In genomic region chr6:28252507-28252975, GRCh38 we compare ENCODE assay signal across 8 cellular contexts. TPM values are rescaled to one million over a fixed set of nuclear protein-coding genes. Genes with fewer than 3 reads are reported as not detected.
DNase-seq lines count a peak whose midpoint lies in the region; ATAC-seq and TF ChIP-seq lines count a peak whose summit lies in the region.

No MANE protein-coding gene starts in this region.

- TF ChIP-seq CTCF in KMS-11 (conservative IDR thresholded peaks at IDR 0.05; ENCODE audit: low read depth, low read length): no peak
- TF ChIP-seq CTCF in MCF 10A (IDR thresholded peaks at IDR 0.05; ENCODE audit: unreplicated experiment): no peak
- TF ChIP-seq CTCF in foreskin keratinocyte (conservative IDR thresholded peaks at IDR 0.05): no peak

- H3K4ac ChIP-seq in mesendoderm (ENCODE audit: low read depth, low read length): no peak overlapping the region

- H3K9ac ChIP-seq in KMS-11: peak overlapping the region; percentile 55; the same call in 1 of the 2 replicates
- H3K9ac ChIP-seq in mesendoderm (ENCODE audit: low read length): peak overlapping the region; percentile 23

- H4K5ac ChIP-seq in mesendoderm (ENCODE audit: low read length): no peak overlapping the region

- H2BK15ac ChIP-seq in mesendoderm (replicated peaks; ENCODE audit: low read depth): no peak overlapping the region

- peaks cover 6% of the 10 kb centered on the region; the same call in 1 of the 2 replicates for H3K79me2 ChIP-seq in KMS-11 (ENCODE audit: insufficient read depth, low read depth)
- H3K79me2 ChIP-seq in mesendoderm (ENCODE audit: control insufficient read depth, insufficient read depth, low read length): peaks cover 1% of the 10 kb centered on the region

- peaks cover 4% of the 10 kb centered on the region for H3K79me1 ChIP-seq in mesendoderm (ENCODE audit: low read length)

- peaks cover 4% of the 10 kb centered on the region for H3K27me3 Mint-ChIP-seq in T-helper 1 cell treated with Interleukin-12 subunit alpha and Interleukin-12 subunit beta and Interleukin-4 antibody, amounts not matched to agents 30 μg/mL and 1 μg/mL, for 36 hours (ENCODE audit: low read depth)
- no peaks in the 10 kb centered on the region for H3K27me3 Mint-ChIP-seq in MCF 10A (ENCODE audit: insufficient read depth, unreplicated experiment)

- H3K4me2 ChIP-seq in KMS-11: peak overlapping the region; percentile 59; the same call in 1 of the 2 replicates
- no peak overlapping the region for H3K4me2 ChIP-seq in mesendoderm (ENCODE audit: low read length)

- peaks cover 16% of the 10 kb centered on the region for H3K4me1 ChIP-seq in KMS-11 (ENCODE audit: low read depth, poor library complexity, severe bottlenecking)
- peaks cover 2% of the 10 kb centered on the region for H3K4me1 ChIP-seq in mesendoderm (ENCODE audit: control insufficient read depth, low read depth, low read length)
- H3K4me1 ChIP-seq in foreskin keratinocyte: peaks cover 3% of the 10 kb centered on the region

- no peak for DNase-seq in T-helper 1 cell
- no peak for DNase-seq in MCF 10A (ENCODE audit: unreplicated experiment)
- peak; percentile 29 for DNase-seq in mesendoderm
- no peak for DNase-seq in globus pallidus (ENCODE audit: low spot score)
- no peak for DNase-seq in LoVo (ENCODE audit: low spot score)
- DNase-seq in foreskin keratinocyte: no peak

- H2BK5ac ChIP-seq in mesendoderm (ENCODE audit: low read length): no peak overlapping the region

- H3K4me3 ChIP-seq in KMS-11 (IDR thresholded peaks at IDR 0.05; ENCODE audit: insufficient read depth, low read depth, low read length): no peak overlapping the region
- no peak overlapping the region for H3K4me3 ChIP-seq in mesendoderm (ENCODE audit: low read length)

- POLR2A ChIA-PET in MCF 10A (lab: Yijun Ruan, JAX): interaction anchor here (0.7 to 5.3 kb wide), 25 partner anchors 8 to 130 kb away, joined by 3 to 99 read pairs (median 5); partner anchors contain the start of genes PGBD1, ZKSCAN3, ZKSCAN8 and ZSCAN26

- no CpG with 5 or more reads among the region's 3 CpGs for WGBS in mesendoderm (ENCODE audit: extremely low coverage, insufficient coverage, low lambda C conversion rate)

- ATAC-seq in foreskin keratinocyte: no peak

- intact Hi-C loops in MCF 10A (cut with micrococcal nuclease): loop anchor here (1.0 kb wide), 3 partner anchors 15 to 97 kb away; partner anchors contain the start of genes ZKSCAN3, ZSCAN26 and ZSCAN9

- H2AFZ ChIP-seq in KMS-11 (ENCODE audit: low read depth): peak overlapping the region; percentile 98

- H3K36me3 ChIP-seq in KMS-11 (ENCODE audit: insufficient read depth) (no peaks in the 10 kb centered on the region), mesendoderm (ENCODE audit: control insufficient read depth, insufficient read depth, low read length) (no peaks in the 10 kb centered on the region)

- H3K4me1 Mint-ChIP-seq in T-helper 1 cell treated with Interleukin-12 subunit alpha and Interleukin-12 subunit beta and Interleukin-4 antibody, amounts not matched to agents 30 μg/mL and 1 μg/mL, for 36 hours (ENCODE audit: low read depth): peaks cover 16% of the 10 kb centered on the region
- peaks cover 7% of the 10 kb centered on the region for H3K4me1 Mint-ChIP-seq in MCF 10A (ENCODE audit: insufficient read depth, unreplicated experiment)

- no peak overlapping the region for H2AK5ac ChIP-seq in mesendoderm (ENCODE audit: low read length)

- H3K23ac ChIP-seq in mesendoderm (ENCODE audit: low read length): no peak overlapping the region

- CTCF ChIA-PET in MCF 10A (lab: Yijun Ruan, JAX): interaction anchor here (0.6 to 1.5 kb wide), 4 partner anchors 61 to 129 kb away, joined by 3 to 8 read pairs (median 3); no protein-coding TSS in a partner anchor

- no peak overlapping the region for H4K8ac ChIP-seq in mesendoderm (ENCODE audit: low read depth, low read length)

- H3K27ac Mint-ChIP-seq in T-helper 1 cell treated with Interleukin-12 subunit alpha and Interleukin-12 subunit beta and Interleukin-4 antibody, amounts not matched to agents 30 μg/mL and 1 μg/mL, for 36 hours: peak overlapping the region; percentile 93
- H3K27ac Mint-ChIP-seq in MCF 10A (ENCODE audit: low read depth, unreplicated experiment): peak overlapping the region; percentile 83

- H3K9me3 Mint-ChIP-seq in T-helper 1 cell treated with Interleukin-12 subunit alpha and Interleukin-12 subunit beta and Interleukin-4 antibody, amounts not matched to agents 30 μg/mL and 1 μg/mL, for 36 hours: peaks cover 6% of the 10 kb centered on the region
- H3K9me3 Mint-ChIP-seq in MCF 10A (ENCODE audit: unreplicated experiment): no peaks in the 10 kb centered on the region

- peaks cover 21% of the 10 kb centered on the region for H3K36me3 Mint-ChIP-seq in T-helper 1 cell treated with Interleukin-12 subunit alpha and Interleukin-12 subunit beta and Interleukin-4 antibody, amounts not matched to agents 30 μg/mL and 1 μg/mL, for 36 hours (ENCODE audit: low read depth)
- peaks cover 21% of the 10 kb centered on the region for H3K36me3 Mint-ChIP-seq in MCF 10A (ENCODE audit: insufficient read depth, unreplicated experiment)

- peak overlapping the region; percentile 94 for H3K4me3 Mint-ChIP-seq in T-helper 1 cell treated with Interleukin-12 subunit alpha and Interleukin-12 subunit beta and Interleukin-4 antibody, amounts not matched to agents 30 μg/mL and 1 μg/mL, for 36 hours
- peak overlapping the region; percentile 93 for H3K4me3 Mint-ChIP-seq in MCF 10A (ENCODE audit: unreplicated experiment)

- H3K18ac ChIP-seq in mesendoderm (ENCODE audit: low read length): no peak overlapping the region

- no peak overlapping the region for H2BK120ac ChIP-seq in mesendoderm (ENCODE audit: low read depth, low read length)

- H3K56ac ChIP-seq in mesendoderm (ENCODE audit: low read length): peak overlapping the region; percentile 68

- H4K20me1 ChIP-seq in KMS-11 (ENCODE audit: insufficient read depth): no peaks in the 10 kb centered on the region

- BruUV-seq in MCF 10A (replicated peaks; lab: Mats Ljungman, UMichigan): TSS peak; percentile 44

- no peaks in the 10 kb centered on the region for H3K27me3 ChIP-seq in KMS-11 (ENCODE audit: insufficient read depth, low read depth)
- no peaks in the 10 kb centered on the region for H3K27me3 ChIP-seq in mesendoderm (ENCODE audit: insufficient read depth, low read length, poor library complexity)
- H3K27me3 ChIP-seq in foreskin keratinocyte: no peaks in the 10 kb centered on the region

- no peak overlapping the region for H3K27ac ChIP-seq in KMS-11
- no peak overlapping the region for H3K27ac ChIP-seq in mesendoderm (ENCODE audit: low read depth, low read length)
- no peak overlapping the region for H3K27ac ChIP-seq in foreskin keratinocyte

RNA-seq across cellular contexts. Expression of gene ZKSCAN4, which starts 0.5 kb away (rescaled TPM):
- total RNA-seq in MCF 10A (2022) (3.3 and 4.8 TPM in 2 replicates), foreskin keratinocyte (3.8 and 4.2 TPM in 2 replicates)
- polyA plus RNA-seq in mesendoderm (2013, experiment 1 of 2): 3.1 TPM
- polyA plus RNA-seq in mesendoderm (2013, experiment 2 of 2): 3.3 TPM
- polyA plus RNA-seq in foreskin keratinocyte: 2.2 and 2.4 TPM in 2 replicates

RNA-seq across cellular contexts. Expression of gene NKAPL, which starts 6.6 kb away (rescaled TPM):
- total RNA-seq in MCF 10A (2022) (not detected in 2 replicates), foreskin keratinocyte (1.3 and 1.7 TPM in 2 replicates)
- 0.17 TPM for polyA plus RNA-seq in mesendoderm (2013, experiment 1 of 2)
- polyA plus RNA-seq in mesendoderm (2013, experiment 2 of 2): 0.07 TPM
- polyA plus RNA-seq in foreskin keratinocyte: 1.4 and 1.8 TPM in 2 replicates

RNA-seq across cellular contexts. Expression of gene ZSCAN26, which starts 14.4 kb away (rescaled TPM):
- total RNA-seq in MCF 10A (2022): 11.3 and 13.1 TPM in 2 replicates
- 8.0 TPM for polyA plus RNA-seq in mesendoderm (2013, experiment 1 of 2)
- 8.4 TPM for polyA plus RNA-seq in mesendoderm (2013, experiment 2 of 2)
- 7.4 and 10.1 TPM in 2 replicates for total RNA-seq in foreskin keratinocyte
- polyA plus RNA-seq in foreskin keratinocyte: 4.3 and 4.5 TPM in 2 replicates

RNA-seq across cellular contexts. Expression of gene ZSCAN9, which starts 27.5 kb away (rescaled TPM):
- total RNA-seq in MCF 10A (2022): 13.7 and 15.6 TPM in 2 replicates
- 9.2 TPM for polyA plus RNA-seq in mesendoderm (2013, experiment 1 of 2)
- polyA plus RNA-seq in mesendoderm (2013, experiment 2 of 2): 8.6 TPM
- total RNA-seq in foreskin keratinocyte: 6.9 and 7.5 TPM in 2 replicates
- 4.9 and 5.5 TPM in 2 replicates for polyA plus RNA-seq in foreskin keratinocyte

RNA-seq across cellular contexts. Expression of gene PGBD1, which starts 28.8 kb away (rescaled TPM):
- total RNA-seq in MCF 10A (2022): 2.5 and 2.9 TPM in 2 replicates
- polyA plus RNA-seq in mesendoderm (2013, experiment 1 of 2): 5.4 TPM
- polyA plus RNA-seq in mesendoderm (2013, experiment 2 of 2): 5.6 TPM
- total RNA-seq in foreskin keratinocyte: 5.5 and 6.0 TPM in 2 replicates
- 2.9 TPM in 2 replicates for polyA plus RNA-seq in foreskin keratinocyte
